Comparison of ENCODE assay signal across 8 cellular contexts in genomic region chr11:64234840-64235379, GRCh38. TPM values are rescaled to one million over a fixed set of nuclear protein-coding genes. Genes with fewer than 3 reads are reported as not detected.
DNase-seq lines count a peak whose midpoint lies in the region; ATAC-seq and TF ChIP-seq lines count a peak whose summit lies in the region.

No MANE protein-coding gene starts in this region.

- no peaks in the 10 kb centered on the region for H3K9me3 Mint-ChIP-seq in activated CD4-positive, alpha-beta memory T cell treated with anti-CD3 and anti-CD28 coated beads, Interleukin-2, amount 10 ng/mL, durations not matched to agents 7 days and 5 days
- no peaks in the 10 kb centered on the region for H3K9me3 Mint-ChIP-seq in naive thymus-derived CD8-positive, alpha-beta T cell

- peaks cover 18% of the 10 kb centered on the region for H3K79me2 ChIP-seq in MM.1S (ENCODE audit: low read length)

- peak overlapping the region; percentile 88 for H3K4me2 ChIP-seq in MM.1S (ENCODE audit: low read depth, low read length)

- peaks cover 10% of the 10 kb centered on the region for H3K4me1 ChIP-seq in MM.1S (ENCODE audit: low read length)

- no peaks in the 10 kb centered on the region for H3K27me3 ChIP-seq in MM.1S (replicated peaks; ENCODE audit: insufficient read depth, low read length)

- peaks cover 43% of the 10 kb centered on the region for H3K4me1 Mint-ChIP-seq in activated CD4-positive, alpha-beta memory T cell treated with anti-CD3 and anti-CD28 coated beads, Interleukin-2, amount 10 ng/mL, durations not matched to agents 7 days and 5 days
- H3K4me1 Mint-ChIP-seq in naive thymus-derived CD8-positive, alpha-beta T cell, result peaks cover 11 to 49% (median 42%) of the 10 kb centered on the region in 4 donors

- no peaks in the 10 kb centered on the region for H3K9me3 ChIP-seq in MM.1S (replicated peaks; ENCODE audit: insufficient read depth, low read length)

- peak overlapping the region; percentile 73 for H3K4me3 ChIP-seq in MM.1S (ENCODE audit: low read length)

- H3K27ac ChIP-seq in MM.1S (ENCODE audit: low read length) (no peak overlapping the region), epithelial cell of prostate (peak overlapping the region; percentile 12)

- peaks cover 20% of the 10 kb centered on the region for H3F3A ChIP-seq in MM.1S (ENCODE audit: insufficient read depth, low read length)

- CTCF ChIA-PET in activated CD4-positive, alpha-beta memory T cell treated with anti-CD3 and anti-CD28 coated beads, Interleukin-2, amount 10 ng/mL, durations not matched to agents 7 days and 5 days (lab: Charles Lee), result interaction anchor here (2.0 kb wide), 1 partner anchor 15 kb away, joined by 5 read pairs; no protein-coding TSS in a partner anchor

- POLR2A ChIA-PET in activated CD4-positive, alpha-beta memory T cell treated with anti-CD3 and anti-CD28 coated beads, Interleukin-2, amount 10 ng/mL, durations not matched to agents 7 days and 5 days (lab: Charles Lee), result interaction anchor here (0.5 to 6.7 kb wide), 5 partner anchors 9 to 49 kb away, joined by 3 to 49 read pairs (median 5); partner anchors contain the start of genes FERMT3, FKBP2, NUDT22 and STIP1
- POLR2A ChIA-PET in naive thymus-derived CD8-positive, alpha-beta T cell (lab: Charles Lee), result interaction anchor here (1.0 to 16.0 kb wide), 5 partner anchors 9 to 70 kb away, joined by 3 to 290 read pairs (median 11); partner anchors contain the start of genes FERMT3, FKBP2, NUDT22 and PPP1R14B

- TF ChIP-seq CTCF in MM.1S (IDR thresholded peaks at IDR 0.05; ENCODE audit: low read length), result no peak

- intact Hi-C loops in posterior vena cava (cut with DNase I), result no loop called here

- H3K27me3 Mint-ChIP-seq in activated CD4-positive, alpha-beta memory T cell treated with anti-CD3 and anti-CD28 coated beads, Interleukin-2, amount 10 ng/mL, durations not matched to agents 7 days and 5 days, result no peaks in the 10 kb centered on the region
- H3K27me3 Mint-ChIP-seq in naive thymus-derived CD8-positive, alpha-beta T cell, result no peaks in the 10 kb centered on the region

- ATAC-seq in naive thymus-derived CD8-positive, alpha-beta T cell, result peak; percentile 64 to 72

- DNase-seq in NCI-H345 (lab: John Stamatoyannopoulos, UW) (peak; percentile 53), NCI-H345 treated with DMSO at 0.1 percent for 48 hours (lab: John Stamatoyannopoulos, UW; ENCODE audit: unreplicated experiment) (no peak), MM.1S (peak; percentile 60), epithelial cell of prostate (ENCODE audit: low read depth, low spot score) (no peak), pons (ENCODE audit: low spot score) (no peak), posterior vena cava (ENCODE audit: low spot score) (no peak)
- peak; percentile 65 for DNase-seq in activated CD4-positive, alpha-beta memory T cell treated with anti-CD3 and anti-CD28 coated beads, Interleukin-2, amount 10 ng/mL, durations not matched to agents 7 days and 5 days
- peak in 9 of 10 donors; percentile 36 to 77 (median 63) for DNase-seq in naive thymus-derived CD8-positive, alpha-beta T cell

- no peak overlapping the region for H3K27ac Mint-ChIP-seq in activated CD4-positive, alpha-beta memory T cell treated with anti-CD3 and anti-CD28 coated beads, Interleukin-2, amount 10 ng/mL, durations not matched to agents 7 days and 5 days
- peak overlapping the region in 9 of 10 donors; percentile 45 to 92 (median 86) for H3K27ac Mint-ChIP-seq in naive thymus-derived CD8-positive, alpha-beta T cell

- H3K36me3 ChIP-seq in MM.1S (replicated peaks; ENCODE audit: insufficient read depth, low read length), result no peaks in the 10 kb centered on the region

- peak overlapping the region; percentile 35 for H2AFZ ChIP-seq in MM.1S (ENCODE audit: low read length)

- H3K9ac ChIP-seq in MM.1S (ENCODE audit: low read length), result peak overlapping the region; percentile 46; the same call in 1 of the 2 replicates

- peak overlapping the region; percentile 83 for H3K4me3 Mint-ChIP-seq in activated CD4-positive, alpha-beta memory T cell treated with anti-CD3 and anti-CD28 coated beads, Interleukin-2, amount 10 ng/mL, durations not matched to agents 7 days and 5 days
- peak overlapping the region; percentile 78 to 89 (median 82) for H3K4me3 Mint-ChIP-seq in naive thymus-derived CD8-positive, alpha-beta T cell

- H3K36me3 Mint-ChIP-seq in activated CD4-positive, alpha-beta memory T cell treated with anti-CD3 and anti-CD28 coated beads, Interleukin-2, amount 10 ng/mL, durations not matched to agents 7 days and 5 days (ENCODE audit: low read depth), result peaks cover 12% of the 10 kb centered on the region
- H3K36me3 Mint-ChIP-seq in naive thymus-derived CD8-positive, alpha-beta T cell, result peaks cover 0 to 13% (median 0%) of the 10 kb centered on the region in 3 donors

- no peaks in the 10 kb centered on the region for H4K20me1 ChIP-seq in MM.1S (ENCODE audit: insufficient read depth, low read length)

- H3K9me2 ChIP-seq in MM.1S (replicated peaks; ENCODE audit: insufficient read depth, low read length), result no peaks in the 10 kb centered on the region

RNA-seq across cellular contexts. Expression of gene VEGFB, which starts 0.5 kb away (rescaled TPM):
- total RNA-seq in activated CD4-positive, alpha-beta memory T cell treated with anti-CD3 and anti-CD28 coated beads, Interleukin-2, amount 10 ng/mL, durations not matched to agents 7 days and 5 days, result 10 to 100 TPM; 49.1 to 58.5 TPM
- 10 to 100 TPM; 59.7 to 62.1 TPM for total RNA-seq in naive thymus-derived CD8-positive, alpha-beta T cell
- polyA plus RNA-seq in naive thymus-derived CD8-positive, alpha-beta T cell, result 10 to 100 TPM; 11.2 to 28.1 (median 16.9) TPM
- total RNA-seq in posterior vena cava, result 100 to 1,000 TPM; 163 to 190 TPM

RNA-seq across cellular contexts. Expression of gene DNAJC4, which starts 4.6 kb away (rescaled TPM):
- total RNA-seq in activated CD4-positive, alpha-beta memory T cell treated with anti-CD3 and anti-CD28 coated beads, Interleukin-2, amount 10 ng/mL, durations not matched to agents 7 days and 5 days, result 10 to 100 TPM; 40.8 to 42.0 TPM
- total RNA-seq in naive thymus-derived CD8-positive, alpha-beta T cell, result 10 to 100 TPM; 54.9 to 56.2 TPM
- polyA plus RNA-seq in naive thymus-derived CD8-positive, alpha-beta T cell, result 10 to 100 TPM; 21.5 to 33.2 (median 30.9) TPM
- total RNA-seq in posterior vena cava, result 10 to 100 TPM; 16.1 to 21.3 TPM

RNA-seq across cellular contexts. Expression of gene FKBP2, which starts 6.0 kb away (rescaled TPM):
- 10 to 100 TPM; 26.4 to 27.9 TPM for total RNA-seq in activated CD4-positive, alpha-beta memory T cell treated with anti-CD3 and anti-CD28 coated beads, Interleukin-2, amount 10 ng/mL, durations not matched to agents 7 days and 5 days
- total RNA-seq in naive thymus-derived CD8-positive, alpha-beta T cell, result 10 to 100 TPM; 24.1 to 28.9 TPM
- polyA plus RNA-seq in naive thymus-derived CD8-positive, alpha-beta T cell, result 10 to 100 TPM; 84.9 to 91.8 (median 85.5) TPM
- 10 to 100 TPM; 50.6 to 56.7 TPM for total RNA-seq in posterior vena cava

RNA-seq across cellular contexts. Expression of gene NUDT22, which starts 8.8 kb away (rescaled TPM):
- total RNA-seq in activated CD4-positive, alpha-beta memory T cell treated with anti-CD3 and anti-CD28 coated beads, Interleukin-2, amount 10 ng/mL, durations not matched to agents 7 days and 5 days, result 10 to 100 TPM; 84.8 to 90.6 TPM
- total RNA-seq in naive thymus-derived CD8-positive, alpha-beta T cell, result 10 to 100 TPM; 77.1 to 83.8 TPM
- 10 to 100 TPM; 43.4 to 50.4 (median 48.2) TPM for polyA plus RNA-seq in naive thymus-derived CD8-positive, alpha-beta T cell
- 10 to 100 TPM; 35.8 to 41.1 TPM for total RNA-seq in posterior vena cava

RNA-seq across cellular contexts. Expression of gene TRPT1, which starts 8.9 kb away (rescaled TPM):
- total RNA-seq in activated CD4-positive, alpha-beta memory T cell treated with anti-CD3 and anti-CD28 coated beads, Interleukin-2, amount 10 ng/mL, durations not matched to agents 7 days and 5 days, result 10 to 100 TPM; 34.7 to 35.3 TPM
- total RNA-seq in naive thymus-derived CD8-positive, alpha-beta T cell, result 10 to 100 TPM; 40.2 to 41.0 TPM
- 10 to 100 TPM; 47.2 to 54.2 (median 51.4) TPM for polyA plus RNA-seq in naive thymus-derived CD8-positive, alpha-beta T cell
- 10 to 100 TPM; 19.9 to 21.9 TPM for total RNA-seq in posterior vena cava

Comparison
In these comparisons a context has a peak if more than half of its experiments do, and no peak if none do; other contexts are left out.
1. DNase-seq: peak in NCI-H345 (single experiment), MM.1S (single experiment), activated CD4-positive, alpha-beta memory T cell treated with anti-CD3 and anti-CD28 coated beads, Interleukin-2, amount 10 ng/mL, durations not matched to agents 7 days and 5 days (single experiment) and naive thymus-derived CD8-positive, alpha-beta T cell (9 of 10); none in NCI-H345 treated with DMSO at 0.1 percent for 48 hours (single experiment), epithelial cell of prostate (single experiment), pons (single experiment) and posterior vena cava (single experiment).